ENCODE assay signal across 1 cellular context in the genomic region with DNA sequence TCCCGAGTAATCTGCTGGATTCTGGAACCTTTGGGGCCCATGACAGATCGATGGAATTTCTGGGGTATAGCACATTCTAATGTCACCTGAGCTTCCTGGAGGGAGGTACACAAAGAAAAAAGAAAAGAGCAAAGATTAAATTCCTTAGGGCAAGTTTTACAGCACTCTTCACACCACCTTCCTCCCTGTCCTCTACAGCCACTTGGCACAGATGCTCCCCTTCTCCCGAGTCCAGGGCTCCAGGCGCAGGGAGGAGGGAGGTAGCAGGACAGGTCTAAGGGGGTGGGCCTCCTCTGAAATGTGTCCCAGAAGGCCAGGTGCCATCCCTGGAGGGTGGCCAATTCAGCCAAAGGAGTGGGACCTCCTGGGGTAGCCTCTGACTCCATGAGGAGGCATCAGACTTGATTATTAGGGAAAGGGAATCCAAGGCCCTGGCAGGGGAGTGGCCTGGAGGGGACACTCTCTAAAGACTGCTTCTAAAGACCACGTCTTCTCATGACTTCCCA.
TF ChIP-seq lines count a peak whose summit lies in the region.

No MANE protein-coding gene starts in this region.

TF ChIP-seq in GM12878, 131 proteins besides CTCF, POLR2A, EP300 and RAD21:
- TF ChIP-seq, protein P1, sequence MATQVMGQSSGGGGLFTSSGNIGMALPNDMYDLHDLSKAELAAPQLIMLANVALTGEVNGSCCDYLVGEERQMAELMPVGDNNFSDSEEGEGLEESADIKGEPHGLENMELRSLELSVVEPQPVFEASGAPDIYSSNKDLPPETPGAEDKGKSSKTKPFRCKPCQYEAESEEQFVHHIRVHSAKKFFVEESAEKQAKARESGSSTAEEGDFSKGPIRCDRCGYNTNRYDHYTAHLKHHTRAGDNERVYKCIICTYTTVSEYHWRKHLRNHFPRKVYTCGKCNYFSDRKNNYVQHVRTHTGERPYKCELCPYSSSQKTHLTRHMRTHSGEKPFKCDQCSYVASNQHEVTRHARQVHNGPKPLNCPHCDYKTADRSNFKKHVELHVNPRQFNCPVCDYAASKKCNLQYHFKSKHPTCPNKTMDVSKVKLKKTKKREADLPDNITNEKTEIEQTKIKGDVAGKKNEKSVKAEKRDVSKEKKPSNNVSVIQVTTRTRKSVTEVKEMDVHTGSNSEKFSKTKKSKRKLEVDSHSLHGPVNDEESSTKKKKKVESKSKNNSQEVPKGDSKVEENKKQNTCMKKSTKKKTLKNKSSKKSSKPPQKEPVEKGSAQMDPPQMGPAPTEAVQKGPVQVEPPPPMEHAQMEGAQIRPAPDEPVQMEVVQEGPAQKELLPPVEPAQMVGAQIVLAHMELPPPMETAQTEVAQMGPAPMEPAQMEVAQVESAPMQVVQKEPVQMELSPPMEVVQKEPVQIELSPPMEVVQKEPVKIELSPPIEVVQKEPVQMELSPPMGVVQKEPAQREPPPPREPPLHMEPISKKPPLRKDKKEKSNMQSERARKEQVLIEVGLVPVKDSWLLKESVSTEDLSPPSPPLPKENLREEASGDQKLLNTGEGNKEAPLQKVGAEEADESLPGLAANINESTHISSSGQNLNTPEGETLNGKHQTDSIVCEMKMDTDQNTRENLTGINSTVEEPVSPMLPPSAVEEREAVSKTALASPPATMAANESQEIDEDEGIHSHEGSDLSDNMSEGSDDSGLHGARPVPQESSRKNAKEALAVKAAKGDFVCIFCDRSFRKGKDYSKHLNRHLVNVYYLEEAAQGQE (IDR thresholded peaks at IDR 0.05; ENCODE audit: low read depth, low read length), result no peak
- TF ChIP-seq SPI1 (IDR thresholded peaks at IDR 0.05; ENCODE audit: borderline replicate concordance, insufficient read depth, low read depth, low read length) (no peak), SP1 (IDR thresholded peaks at IDR 0.05; ENCODE audit: low read depth, low read length) (no peak), MTA2 (IDR thresholded peaks at IDR 0.05; ENCODE audit: low read depth) (no peak), KDM1A (IDR thresholded peaks at IDR 0.05; ENCODE audit: borderline replicate concordance) (no peak), NRF1 (conservative IDR thresholded peaks at IDR 0.05; ENCODE audit: low read depth, low read length) (no peak), NR2C1 (IDR thresholded peaks at IDR 0.05) (no peak), YBX1 (IDR thresholded peaks at IDR 0.05) (no peak), ZNF384 (IDR thresholded peaks at IDR 0.05; ENCODE audit: borderline replicate concordance, low read depth, low read length) (no peak), IRF4 (IDR thresholded peaks at IDR 0.05; ENCODE audit: low read depth, low read length) (no peak), ESRRA (IDR thresholded peaks at IDR 0.05; ENCODE audit: low read length) (no peak), STAT3 (IDR thresholded peaks at IDR 0.05; ENCODE audit: low read depth, low read length) (no peak), FOXK2 (IDR thresholded peaks at IDR 0.05) (no peak), NFXL1 (IDR thresholded peaks at IDR 0.05; ENCODE audit: borderline replicate concordance) (no peak), TAF1 (IDR thresholded peaks at IDR 0.05; ENCODE audit: borderline replicate concordance, low read depth, low read length) (no peak)
- TF ChIP-seq, protein P2, sequence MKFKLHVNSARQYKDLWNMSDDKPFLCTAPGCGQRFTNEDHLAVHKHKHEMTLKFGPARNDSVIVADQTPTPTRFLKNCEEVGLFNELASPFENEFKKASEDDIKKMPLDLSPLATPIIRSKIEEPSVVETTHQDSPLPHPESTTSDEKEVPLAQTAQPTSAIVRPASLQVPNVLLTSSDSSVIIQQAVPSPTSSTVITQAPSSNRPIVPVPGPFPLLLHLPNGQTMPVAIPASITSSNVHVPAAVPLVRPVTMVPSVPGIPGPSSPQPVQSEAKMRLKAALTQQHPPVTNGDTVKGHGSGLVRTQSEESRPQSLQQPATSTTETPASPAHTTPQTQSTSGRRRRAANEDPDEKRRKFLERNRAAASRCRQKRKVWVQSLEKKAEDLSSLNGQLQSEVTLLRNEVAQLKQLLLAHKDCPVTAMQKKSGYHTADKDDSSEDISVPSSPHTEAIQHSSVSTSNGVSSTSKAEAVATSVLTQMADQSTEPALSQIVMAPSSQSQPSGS (IDR thresholded peaks at IDR 0.05; ENCODE audit: low read length), result no peak
- TF ChIP-seq, protein P3, sequence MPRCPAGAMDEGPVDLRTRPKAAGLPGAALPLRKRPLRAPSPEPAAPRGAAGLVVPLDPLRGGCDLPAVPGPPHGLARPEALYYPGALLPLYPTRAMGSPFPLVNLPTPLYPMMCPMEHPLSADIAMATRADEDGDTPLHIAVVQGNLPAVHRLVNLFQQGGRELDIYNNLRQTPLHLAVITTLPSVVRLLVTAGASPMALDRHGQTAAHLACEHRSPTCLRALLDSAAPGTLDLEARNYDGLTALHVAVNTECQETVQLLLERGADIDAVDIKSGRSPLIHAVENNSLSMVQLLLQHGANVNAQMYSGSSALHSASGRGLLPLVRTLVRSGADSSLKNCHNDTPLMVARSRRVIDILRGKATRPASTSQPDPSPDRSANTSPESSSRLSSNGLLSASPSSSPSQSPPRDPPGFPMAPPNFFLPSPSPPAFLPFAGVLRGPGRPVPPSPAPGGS (IDR thresholded peaks at IDR 0.05; ENCODE audit: borderline replicate concordance, insufficient read depth, low read depth, low read length, poor library complexity, severe bottlenecking), result no peak
- TF ChIP-seq, protein P4, sequence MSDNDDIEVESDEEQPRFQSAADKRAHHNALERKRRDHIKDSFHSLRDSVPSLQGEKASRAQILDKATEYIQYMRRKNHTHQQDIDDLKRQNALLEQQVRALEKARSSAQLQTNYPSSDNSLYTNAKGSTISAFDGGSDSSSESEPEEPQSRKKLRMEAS (IDR thresholded peaks at IDR 0.05; ENCODE audit: low read depth, low read length), result no peak
